In genomic region chr4:64718091-64718490, GRCh38 we compare ENCODE assay signal across 20 cellular contexts.
DNase-seq lines count a peak whose midpoint lies in the region; FAIRE-seq and TF ChIP-seq lines count a peak whose summit lies in the region.
"Had no signal": no experiment of that assay in that cellular context is flagged by ENCODE, and none has a peak within 500 bp of the region (broad histone marks: within the 10 kb centered on the region; RNA-seq: fewer than 3 reads in every experiment).

No MANE protein-coding gene starts in this region.

- no peak overlapping the region for H3K4me3 ChIP-seq in LNCaP clone FGC (ENCODE audit: low read depth, low read length)
- H3K4me3 ChIP-seq in astrocyte of the cerebellum (ENCODE audit: low read depth, low read length), result no peak overlapping the region
- no peak overlapping the region for H3K4me3 ChIP-seq in brain microvascular endothelial cell (ENCODE audit: low read depth, low read length)
- H3K4me3 ChIP-seq in kidney (ENCODE audit: low read length in 2 of 2), result no peak overlapping the region
- H3K4me3 ChIP-seq: right atrium auricular region had no signal

- no peaks in the 10 kb centered on the region for H3K9me3 ChIP-seq in kidney (ENCODE audit: control insufficient read depth in 1 of 2, low read length in 2 of 2)
- H3K9me3 ChIP-seq: BE2C, right atrium auricular region had no signal

- DNase-seq in EL (peak; percentile 5), LNCaP clone FGC (ENCODE audit: low read depth) (no peak), astrocyte of the cerebellum (ENCODE audit: low read depth) (peak; percentile 16), midbrain (lab: John Stamatoyannopoulos, UW) (peak; percentile 31), brain microvascular endothelial cell (no peak), NK-92 (lab: John Stamatoyannopoulos, UW; ENCODE audit: unreplicated experiment) (no peak), kidney (no peak), NCI-H1048 (lab: John Stamatoyannopoulos, UW) (no peak)
- DNase-seq: activated CD8-positive, alpha-beta T cell treated with anti-CD3 and anti-CD28 coated beads, Interleukin-2, amount 10 ng/mL, durations not matched to agents 7 days and 5 days; activated gamma-delta T cell treated with Interleukin-2 at 50 U/mL for 16 hours; BE2C; endodermal cell; GDM1; glutamatergic neuron; kidney glomerular epithelial cell; naive B cell; NCI-H510A treated with DMSO at 0.1 percent for 48 hours; stimulated activated CD4-positive, alpha-beta T cell treated with anti-CD3 and anti-CD28 coated beads, Interleukin-4, amount 100 ng/mL, for 4 hours; stimulated activated naive B cell treated with anti-CD40 and anti-IgM and Interleukin-4, amounts not matched to agents 10 μg/mL and 1 μg/mL and 100 μg/mL, for 72 hours had no signal

- no peak overlapping the region for H3K9ac ChIP-seq in kidney (ENCODE audit: low read length in 2 of 2)

- H3K27ac ChIP-seq in brain microvascular endothelial cell (no peak overlapping the region), kidney (ENCODE audit: low read depth in 2 of 2, low read length in 2 of 2) (no peak overlapping the region)
- H3K27ac ChIP-seq: right atrium auricular region had no signal

- in situ Hi-C loops in astrocyte of the cerebellum (cut with HindIII; ENCODE audit: low sequenced_read_pairs) (no loop called here), brain microvascular endothelial cell (cut with HindIII; ENCODE audit: low pct_ligation_motif_present, low sequenced_read_pairs) (no loop called here)

- intact Hi-C loops in kidney (cut with DNase I), result no loop called here

- peak; percentile 30; the same call in 1 of the 2 replicates for TF ChIP-seq CTCF in LNCaP clone FGC (IDR thresholded peaks at IDR 0.05; ENCODE audit: control insufficient read depth, extremely low read depth, insufficient read depth)
- no peak for TF ChIP-seq CTCF in astrocyte of the cerebellum (IDR thresholded peaks at IDR 0.05; ENCODE audit: low read depth, low read length, missing control alignments)
- no peak for TF ChIP-seq CTCF in brain microvascular endothelial cell (IDR thresholded peaks at IDR 0.05; ENCODE audit: low read depth, low read length, missing control alignments)
- TF ChIP-seq CTCF in kidney (IDR thresholded peaks at IDR 0.05; ENCODE audit: borderline replicate concordance, extremely low read depth, insufficient read depth), result no peak

- FAIRE-seq in kidney (lab: Jason Lieb, UNC), result no peak

- H3K36me3 ChIP-seq in brain microvascular endothelial cell (replicated peaks) (no peaks in the 10 kb centered on the region), kidney (ENCODE audit: control insufficient read depth in 1 of 2, insufficient read depth in 2 of 2, low read length in 2 of 2) (no peaks in the 10 kb centered on the region)
- H3K36me3 ChIP-seq: BE2C, right atrium auricular region had no signal

- H3K27me3 ChIP-seq in brain microvascular endothelial cell (replicated peaks), result no peaks in the 10 kb centered on the region
- H3K27me3 ChIP-seq: BE2C, right atrium auricular region had no signal

- H3K4me1 ChIP-seq in kidney (ENCODE audit: control insufficient read depth in 1 of 2, insufficient read depth in 1 of 2, low read depth in 1 of 2, low read length in 2 of 2), result no peaks in the 10 kb centered on the region
- H3K4me1 ChIP-seq: BE2C, right atrium auricular region had no signal

Comparison
In these comparisons a context has a peak if more than half of its experiments do, and no peak if none do; other contexts are left out.
1. DNase-seq: peak in EL (single experiment), astrocyte of the cerebellum (single experiment) and midbrain (single experiment); none in LNCaP clone FGC (single experiment), brain microvascular endothelial cell (single experiment), NK-92 (single experiment), kidney (single experiment) and NCI-H1048 (single experiment).